Comparison of ENCODE assay signal across 16 cellular contexts in genomic region chr2:100285691-100286090, GRCh38. TPM values are rescaled to one million over a fixed set of nuclear protein-coding genes. Genes with fewer than 3 reads are reported as not detected.
DNase-seq lines count a peak whose midpoint lies in the region; ATAC-seq, FAIRE-seq and TF ChIP-seq lines count a peak whose summit lies in the region.
"Had no signal": no experiment of that assay in that cellular context is flagged by ENCODE, and none has a peak within 500 bp of the region (broad histone marks: within the 10 kb centered on the region; RNA-seq: fewer than 3 reads in every experiment).

No MANE protein-coding gene starts in this region.

- H4K20me1 ChIP-seq in HepG2 (ENCODE audit: insufficient read depth, low read length) = no peaks in the 10 kb centered on the region

- POLR2A ChIA-PET in A549 (lab: Yijun Ruan, JAX) = interaction anchor here (0.6 to 1.8 kb wide), 2 partner anchors 277 to 1621 kb away, joined by 3 to 5 read pairs; partner anchors contain the start of gene PDCL3
- POLR2A ChIA-PET in HepG2 (lab: Yijun Ruan, JAX) = no interaction called here

- intact Hi-C loops in HepG2 (cut with micrococcal nuclease; ENCODE audit: unreplicated experiment) = no loop called here
- intact Hi-C loops in upper lobe of right lung (cut with DNase I) = no loop called here

- no peaks in the 10 kb centered on the region for H3K79me2 ChIP-seq in HepG2 (ENCODE audit: insufficient read depth, low read length)

- BruUV-seq in HepG2 (replicated peaks; lab: Mats Ljungman, UMichigan) = no TSS peak

- TF ChIP-seq POLR2A in A549 (IDR thresholded peaks at IDR 0.05; ENCODE audit: low read length) (no peak), HepG2 (IDR thresholded peaks at IDR 0.05; ENCODE audit: insufficient read depth in 1 of 2, low read depth in 2 of 2, low read length in 2 of 2) (no peak)

- in situ Hi-C loops in HepG2 (cut with HindIII; ENCODE audit: extremely low pct_ligation_motif_present, low pct_unique_long_range_greater_than_20kb) (no loop called here), brain microvascular endothelial cell (cut with HindIII; ENCODE audit: low pct_ligation_motif_present, low sequenced_read_pairs) (no loop called here)

- DNase-seq in A549 (ENCODE audit: low read depth in 1 of 2, low spot score in 1 of 2) = peak in 1 of 2 experiments; percentile 36
- peak; percentile 47 for DNase-seq in choroid plexus epithelial cell (ENCODE audit: low read depth)
- no peak for DNase-seq in HepG2 (ENCODE audit: low spot score)
- DNase-seq in stimulated activated naive CD4-positive, alpha-beta T cell treated with Interleukin-2 at 50 U/mL for 16 hours (lab: John Stamatoyannopoulos, UW) = no peak
- no peak for DNase-seq in brain microvascular endothelial cell
- no peak for DNase-seq in upper lobe of right lung
- DNase-seq: activated CD8-positive, alpha-beta memory T cell treated with anti-CD3 and anti-CD28 coated beads, Interleukin-2, amount 50 U/mL, for 4 hours; amniotic stem cell; KBM-7; kidney; NCI-H2107; OCI-M1; T1000 had no signal

- H3K4me2 ChIP-seq in A549 = peak overlapping the region; percentile 60
- no peak overlapping the region for H3K4me2 ChIP-seq in HepG2 (ENCODE audit: low read depth, low read length)

- TF ChIP-seq EP300 in A549 (IDR thresholded peaks at IDR 0.05) (no peak; a peak in 1 of 5 replicates), HepG2 (IDR thresholded peaks at IDR 0.05; ENCODE audit: low read depth in 2 of 2, low read length in 2 of 2) (no peak), HepG2 (CRISPR knock-in tag; IDR thresholded peaks at IDR 0.05; ENCODE audit: borderline replicate concordance) (no peak)

- H3K27ac ChIP-seq in A549 (peak overlapping the region; percentile 69 to 83), KOPT-K1 (ENCODE audit: low read depth, low read length, poor library complexity, severe bottlenecking) (peak overlapping the region; percentile 44), HepG2 (ENCODE audit: extremely low read length, insufficient read depth, low read length) (no peak overlapping the region), brain microvascular endothelial cell (no peak overlapping the region), upper lobe of right lung (no peak overlapping the region)
- H3K27ac ChIP-seq: parathyroid adenoma had no signal

- no peaks in the 10 kb centered on the region for H3K9me3 ChIP-seq in A549
- H3K9me3 ChIP-seq in KOPT-K1 (ENCODE audit: insufficient read depth, low read length, poor library complexity, severe bottlenecking) = no peaks in the 10 kb centered on the region
- no peaks in the 10 kb centered on the region for H3K9me3 ChIP-seq in HepG2 (ENCODE audit: low read length)
- no peaks in the 10 kb centered on the region for H3K9me3 ChIP-seq in upper lobe of right lung

- ATAC-seq in A549 (peak; percentile 47 to 48; a peak in 2 of 6 replicates), HepG2 (0 out of 3 replicates have a peak, but pooled peaks have one; percentile 33), upper lobe of right lung (no peak), HG03521 (IDR thresholded peaks at IDR 0.05; ENCODE audit: unreplicated experiment) (no peak)

- H3K27me3 ChIP-seq in HepG2 (ENCODE audit: control insufficient read depth in 1 of 2, insufficient read depth in 2 of 2, low read length in 2 of 2) = peaks cover 0 to 16% of the 10 kb centered on the region in 2 experiments; a peak in 2 of 5 replicates
- H3K27me3 ChIP-seq in brain microvascular endothelial cell (replicated peaks) = peaks cover 4% of the 10 kb centered on the region
- H3K27me3 ChIP-seq in upper lobe of right lung = no peaks in the 10 kb centered on the region

- H3K4me1 ChIP-seq in A549 = peaks cover 35% of the 10 kb centered on the region
- peaks cover 3% of the 10 kb centered on the region; the same call in 1 of the 2 replicates for H3K4me1 ChIP-seq in HepG2 (ENCODE audit: insufficient read depth, low read length)
- H3K4me1 ChIP-seq in upper lobe of right lung = no peaks in the 10 kb centered on the region

- H3K36me3 ChIP-seq in KOPT-K1 (ENCODE audit: insufficient read depth, low read length) = no peaks in the 10 kb centered on the region
- no peaks in the 10 kb centered on the region for H3K36me3 ChIP-seq in HepG2 (replicated peaks in 1 of 2; ENCODE audit: control insufficient read depth in 1 of 2, insufficient read depth in 2 of 2, low read length in 2 of 2)
- H3K36me3 ChIP-seq in brain microvascular endothelial cell (replicated peaks) = no peaks in the 10 kb centered on the region
- no peaks in the 10 kb centered on the region for H3K36me3 ChIP-seq in upper lobe of right lung

- no peak overlapping the region for H3K9ac ChIP-seq in HepG2 (ENCODE audit: insufficient read depth, low read depth, low read length)
- H3K9ac ChIP-seq: parathyroid adenoma had no signal

- CTCF ChIA-PET in A549 (lab: Yijun Ruan, JAX) = interaction anchor here (10.0 kb wide), 1 partner anchor 24 kb away, joined by 93 read pairs; no protein-coding TSS in a partner anchor
- CTCF ChIA-PET in HepG2 (lab: Yijun Ruan, JAX; ENCODE audit: low intra/inter-chr PET ratio, low total read pairs) = no interaction called here

- no peak overlapping the region for H2AFZ ChIP-seq in HepG2 (ENCODE audit: low read length)
- H2AFZ ChIP-seq: parathyroid adenoma had no signal

- H3K4me3 ChIP-seq in A549 = no peak overlapping the region
- no peak overlapping the region for H3K4me3 ChIP-seq in choroid plexus epithelial cell (ENCODE audit: low read depth, low read length)
- no peak overlapping the region for H3K4me3 ChIP-seq in HepG2 (replicated peaks in 1 of 3; ENCODE audit: insufficient read depth in 1 of 3, low read depth in 2 of 3, low read length in 3 of 3)
- H3K4me3 ChIP-seq in brain microvascular endothelial cell (ENCODE audit: low read depth, low read length) = no peak overlapping the region
- no peak overlapping the region for H3K4me3 ChIP-seq in upper lobe of right lung

- TF ChIP-seq CTCF in A549 (IDR thresholded peaks at IDR 0.05) = no peak
- TF ChIP-seq CTCF in choroid plexus epithelial cell (conservative IDR thresholded peaks at IDR 0.05; ENCODE audit: low read depth, low read length) = no peak
- no peak for TF ChIP-seq CTCF in HepG2 (CRISPR knock-in tag; IDR thresholded peaks at IDR 0.05)
- no peak for TF ChIP-seq CTCF in brain microvascular endothelial cell (IDR thresholded peaks at IDR 0.05; ENCODE audit: low read depth, low read length, missing control alignments)
- TF ChIP-seq CTCF in upper lobe of right lung (IDR thresholded peaks at IDR 0.05) = no peak

- FAIRE-seq in A549 (lab: Jason Lieb, UNC) = no peak
- FAIRE-seq in HepG2 (lab: Jason Lieb, UNC) = no peak
- FAIRE-seq: kidney had no signal

- 38% methylated on average over 6 of the region's 6 CpGs for WGBS in A549 (ENCODE audit: missing lambda C conversion rate)
- WGBS in HepG2 (ENCODE audit: low lambda C conversion rate) = 28% methylated on average over 6 of the region's 6 CpGs

- TF ChIP-seq RAD21 in A549 (conservative IDR thresholded peaks at IDR 0.05 in 1 of 2, IDR thresholded peaks at IDR 0.05 in 1 of 2) (no peak), HepG2 (CRISPR knock-in tag; IDR thresholded peaks at IDR 0.05) (no peak)

TF ChIP-seq in A549, 52 proteins besides CTCF, POLR2A, EP300 and RAD21 (continues in another document):
- no peak for TF ChIP-seq SMC3 (IDR thresholded peaks at IDR 0.05)
- TF ChIP-seq MAX (IDR thresholded peaks at IDR 0.05) = peak; percentile 22; the same call in 1 of the 2 replicates
- peak; percentile 46; the same call in 1 of the 2 replicates for TF ChIP-seq JUNB (IDR thresholded peaks at IDR 0.05)

TF ChIP-seq in HepG2, 621 proteins besides CTCF, POLR2A, EP300 and RAD21 (continues in another document):
- TF ChIP-seq SOX5 (CRISPR knock-in tag; IDR thresholded peaks at IDR 0.05; ENCODE audit: borderline replicate concordance) (no peak), ATF4 (CRISPR knock-in tag; IDR thresholded peaks at IDR 0.05) (peak in 1 of 2 experiments; percentile 48; a peak in 2 of 4 replicates), PRPF4 (IDR thresholded peaks at IDR 0.05; ENCODE audit: low read depth, low read length, poor library complexity, severe bottlenecking) (no peak)

RNA-seq across cellular contexts. Expression of gene LONRF2, which starts 36.6 kb away (rescaled TPM):
- 17.9 and 21.8 TPM in 2 replicates for polyA plus RNA-seq in A549 (2011; rRNA removed)
- 2.2 and 2.7 TPM in 2 replicates for polyA plus RNA-seq in A549 (2012; cell fraction: cytosol; rRNA removed)
- 6.8 and 10.0 TPM in 2 replicates for polyA plus RNA-seq in A549 (2012; cell fraction: nucleus; rRNA removed)
- 4.7 to 5.5 TPM (median 4.8 TPM) in 3 replicates for polyA plus RNA-seq in A549 (2017; fragmentation: RNase III; extraction: RNeasy Plus Mini Kit Qiagen cat#74134 plus additional on column Dnase treatment)
- 22.2 and 25.8 TPM in 2 replicates for polyA minus RNA-seq in A549 (2011; rRNA and poly(A)+ RNA removed)
- total RNA-seq in HepG2 (2016; rRNA removed; fragmentation: Illumina TruSeq; extraction: Trizol) = not detected in 2 replicates
- not detected in 2 replicates for total RNA-seq in HepG2 (2016; cell fraction: cytosol; rRNA removed; fragmentation: Illumina TruSeq; extraction: Trizol; ENCODE audit: low read depth)
- total RNA-seq in HepG2 (2016; cell fraction: insoluble cytoplasmic fraction; rRNA removed; fragmentation: Illumina TruSeq; extraction: Trizol) = not detected in 2 replicates
- total RNA-seq in HepG2 (2016; cell fraction: membrane; rRNA removed; fragmentation: Illumina TruSeq; extraction: Trizol) = not detected in 2 replicates
- total RNA-seq in HepG2 (2016; cell fraction: nucleus; rRNA removed; fragmentation: Illumina TruSeq; extraction: Trizol) = 0.03 TPM in 1 of 2 replicates, not detected in the other
- polyA plus RNA-seq in HepG2 (2011; rRNA removed) = 0.01 TPM in 1 of 2 replicates, not detected in the other
- polyA plus RNA-seq in HepG2 (2011; cell fraction: cytosol; rRNA removed) = not detected in 2 replicates
- 0.02 TPM in 1 of 2 replicates, not detected in the other for polyA plus RNA-seq in HepG2 (2011; cell fraction: nucleus; rRNA removed)
- not detected in 2 replicates for polyA plus RNA-seq in HepG2 (2012)
- not detected in 2 replicates for polyA plus RNA-seq in HepG2 (2016; cell fraction: cytosol; fragmentation: Illumina TruSeq; extraction: Trizol; ENCODE audit: low read depth)
- polyA plus RNA-seq in HepG2 (2016; cell fraction: insoluble cytoplasmic fraction; fragmentation: Illumina TruSeq; extraction: Trizol; ENCODE audit: low read depth) = not detected in 2 replicates
- not detected in 2 replicates for polyA plus RNA-seq in HepG2 (2016; cell fraction: membrane; fragmentation: Illumina TruSeq; extraction: Trizol; ENCODE audit: low read depth)
- not detected in 2 replicates for polyA plus RNA-seq in HepG2 (2016; cell fraction: nucleus; fragmentation: Illumina TruSeq; extraction: Trizol; ENCODE audit: insufficient read depth, low read depth)
- 0.10 and 0.33 TPM in 2 replicates for polyA minus RNA-seq in HepG2 (2011; rRNA and poly(A)+ RNA removed; ENCODE audit: low replicate concordance)
- polyA minus RNA-seq in HepG2 (2011; cell fraction: cytosol; rRNA and poly(A)+ RNA removed) = not detected in 2 replicates
- under 0.01 TPM in 1 of 2 replicates, not detected in the other for polyA minus RNA-seq in HepG2 (2011; cell fraction: nucleus; rRNA and poly(A)+ RNA removed)
- 4.2 TPM for total RNA-seq in upper lobe of right lung

Comparison
In these comparisons a context has a peak if more than half of its experiments do, and no peak if none do; other contexts are left out.
1. ATAC-seq: peak in A549 (2 of 2) and HepG2 (single experiment); none in upper lobe of right lung (single experiment) and HG03521 (single experiment).
2. H3K27ac ChIP-seq: peak in A549 (2 of 2) and KOPT-K1 (single experiment); none in HepG2 (single experiment), brain microvascular endothelial cell (single experiment) and upper lobe of right lung (single experiment).
3. Of the 38 proteins assayed by ChIP-seq in both HepG2 and A549: peak only in HepG2: none; only in A549: JUNB and MAX; in both: FOSL2; in neither: 35.